ENCODE assay signal across 1 cellular context in the genomic region with DNA sequence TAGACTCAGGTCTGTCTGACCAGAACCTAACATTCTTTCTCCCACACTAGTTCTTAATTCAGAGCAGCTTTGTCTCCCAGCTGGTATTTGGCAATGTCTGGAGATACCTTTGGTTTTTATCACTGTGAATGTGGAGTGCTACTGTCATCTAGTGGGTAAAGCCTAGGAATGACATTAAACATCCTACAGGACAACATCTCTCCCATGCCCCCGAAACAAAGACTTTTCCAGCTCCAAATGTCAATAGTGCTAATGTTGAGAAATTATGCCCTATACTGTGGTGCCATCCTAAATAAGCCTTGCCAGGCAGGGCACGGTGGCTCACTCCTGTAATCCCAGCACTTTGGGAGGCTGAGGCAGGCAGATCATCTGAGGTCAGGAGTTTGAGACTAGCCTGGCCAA.
A peak's percentile ranks its signal among the peaks of the same experiment; 100 is the strongest.
TF ChIP-seq lines count a peak whose summit lies in the region.

No MANE protein-coding gene starts in this region.

TF ChIP-seq in H1, 55 proteins besides CTCF, POLR2A, EP300 and RAD21:
- TF ChIP-seq ZNF274 (IDR thresholded peaks at IDR 0.05; ENCODE audit: borderline replicate concordance, extremely low read depth, low read length) = no peak
- TF ChIP-seq CEBPB (IDR thresholded peaks at IDR 0.05; ENCODE audit: low read depth, low read length) = peak; percentile 13; the same call in 1 of the 2 replicates
- no peak for TF ChIP-seq KDM1A (IDR thresholded peaks at IDR 0.05; ENCODE audit: borderline replicate concordance, low read length)
- no peak for TF ChIP-seq CBX8 (IDR thresholded peaks at IDR 0.05; ENCODE audit: borderline replicate concordance, low read depth, low read length)
